Comparison of ENCODE assay signal across 9 cellular contexts in genomic region chr7:102978280-102978679, GRCh38.
DNase-seq lines count a peak whose midpoint lies in the region; ATAC-seq and TF ChIP-seq lines count a peak whose summit lies in the region.
"Had no signal": no experiment of that assay in that cellular context is flagged by ENCODE, and none has a peak within 500 bp of the region (broad histone marks: within the 10 kb centered on the region; RNA-seq: fewer than 3 reads in every experiment).

No MANE protein-coding gene starts in this region.

- no peaks in the 10 kb centered on the region for H3K36me3 ChIP-seq in psoas muscle (ENCODE audit: insufficient read depth in 1 of 2, low read depth in 1 of 2)

- H3K27ac ChIP-seq in psoas muscle = no peak overlapping the region

- no peak overlapping the region for H3K4me3 ChIP-seq in AG10803 (ENCODE audit: low read length)
- H3K4me3 ChIP-seq in astrocyte of the spinal cord (ENCODE audit: low read depth, low read length) = no peak overlapping the region
- H3K4me3 ChIP-seq in psoas muscle = no peak overlapping the region

- no peaks in the 10 kb centered on the region for H3K4me1 ChIP-seq in psoas muscle

- ATAC-seq in psoas muscle (no peak), HG03442 (IDR thresholded peaks at IDR 0.05; ENCODE audit: unreplicated experiment) (no peak)

- H3K9me3 ChIP-seq in psoas muscle = peaks cover 8% of the 10 kb centered on the region

- no peaks in the 10 kb centered on the region for H3K27me3 ChIP-seq in psoas muscle (ENCODE audit: insufficient read depth in 3 of 3, low read length in 2 of 3)

- DNase-seq in AG10803 (ENCODE audit: low read depth) (peak; percentile 64), KBM-7 (peak; percentile 29), astrocyte of the spinal cord (ENCODE audit: low read depth, low spot score) (peak; percentile 58), islet precursor cell (peak; percentile 80), psoas muscle (no peak), NCI-H69 (lab: John Stamatoyannopoulos, UW) (no peak)
- DNase-seq in stimulated activated CD4-positive, alpha-beta T cell treated with anti-CD3 and anti-CD28 coated beads, Interleukin-4, amount 100 ng/mL, for 4 hours = no peak
- DNase-seq: CD4-positive, alpha-beta memory T cell had no signal

- WGBS in psoas muscle, 3 donors = 74 to 86% (median 84%) methylated on average over 6 of the region's 6 CpGs

- in situ Hi-C loops in KBM-7 (cut with MboI; ENCODE audit: low pct_unique_long_range_greater_than_20kb, low sequenced_read_pairs) (no loop called here), astrocyte of the spinal cord (cut with HindIII; ENCODE audit: low sequenced_read_pairs) (no loop called here)

- TF ChIP-seq CTCF in AG10803 (conservative IDR thresholded peaks at IDR 0.05; ENCODE audit: low read length) (no peak), astrocyte of the spinal cord (IDR thresholded peaks at IDR 0.05; ENCODE audit: low read depth, low read length) (no peak), psoas muscle (IDR thresholded peaks at IDR 0.05) (no peak)

- intact Hi-C loops in psoas muscle (cut with DNase I) = no loop called here

Comparison
In these comparisons a context has a peak if more than half of its experiments do, and no peak if none do; other contexts are left out.
1. DNase-seq: peak in AG10803 (single experiment), KBM-7 (single experiment), astrocyte of the spinal cord (single experiment) and islet precursor cell (single experiment); none in stimulated activated CD4-positive, alpha-beta T cell treated with anti-CD3 and anti-CD28 coated beads, Interleukin-4, amount 100 ng/mL, for 4 hours (0 of 2), psoas muscle (0 of 2) and NCI-H69 (single experiment).